8 cellular contexts compared by ENCODE assay signal in the genomic region with DNA sequence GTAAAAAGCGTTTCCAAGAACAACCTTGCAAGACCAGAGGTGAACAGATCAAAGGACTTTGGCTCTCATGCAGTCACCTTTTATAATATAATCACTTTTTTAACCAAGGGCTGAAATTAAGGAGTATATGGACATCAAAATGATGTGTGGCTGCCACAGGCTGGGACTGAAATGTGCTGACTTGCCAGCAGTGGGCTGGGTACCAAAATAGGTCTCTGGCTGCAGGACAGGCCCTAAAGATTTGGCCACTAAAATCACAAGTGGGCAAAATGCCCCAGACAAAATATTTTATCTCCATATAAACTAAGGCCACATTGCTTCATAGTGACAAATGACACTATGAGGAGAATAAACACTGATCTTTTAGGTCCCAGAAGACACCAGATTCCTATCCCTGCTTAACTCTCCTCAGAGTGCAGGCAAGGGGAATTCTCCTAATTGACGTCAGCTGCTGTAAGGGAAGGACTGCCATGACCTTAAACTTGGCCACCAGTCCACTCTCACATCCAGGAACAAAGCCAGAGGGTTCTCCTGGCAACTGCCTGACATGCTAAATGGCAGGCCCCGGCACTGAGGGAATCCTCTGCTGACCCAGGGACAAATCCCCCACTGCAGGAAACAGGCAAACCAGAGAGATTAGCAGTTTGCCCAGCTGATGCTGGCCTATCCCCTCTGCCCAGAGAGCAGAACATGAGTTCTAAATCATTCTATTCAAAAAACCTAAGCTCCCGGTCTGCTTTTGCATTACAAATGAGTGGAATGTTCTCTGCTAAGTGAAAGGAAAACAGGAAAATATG.
A peak's percentile ranks its signal among the peaks of the same experiment; 100 is the strongest.
DNase-seq lines count a peak whose midpoint lies in the region; FAIRE-seq and TF ChIP-seq lines count a peak whose summit lies in the region.

No MANE protein-coding gene starts in this region.

- H3K79me1 ChIP-seq in H1 (ENCODE audit: low read depth, low read length): no peaks in the 10 kb centered on the region

- no peak overlapping the region for H2AK5ac ChIP-seq in H1 (ENCODE audit: low read depth, low read length)

- no peak overlapping the region for H2AFZ ChIP-seq in H1 (ENCODE audit: low read length)

- H3K27ac ChIP-seq in H1 (ENCODE audit: low read depth, low read length) (peak overlapping the region; percentile 54; the same call in 1 of the 2 replicates), tibial artery (peak overlapping the region; percentile 18 to 54)

- no peak overlapping the region for H4K91ac ChIP-seq in H1 (replicated peaks; ENCODE audit: insufficient read length, low read length)

- H2BK15ac ChIP-seq in H1 (ENCODE audit: low read length): no peak overlapping the region

- no peaks in the 10 kb centered on the region; a peak in 2 of 8 replicates for H3K36me3 ChIP-seq in H1 (ENCODE audit: control insufficient read depth in 2 of 4, insufficient read depth in 4 of 4, low read length in 3 of 4)
- peaks cover 0 to 6% (median 0%) of the 10 kb centered on the region in 3 donors for H3K36me3 ChIP-seq in tibial artery

- 43% methylated on average over 4 of the region's 4 CpGs; no CpG with 5 or more reads in 1 of the 2 experiments for WGBS in H1 (ENCODE audit: extremely low coverage in 1 of 2, insufficient coverage in 1 of 2, insufficient read length in 1 of 2, insufficient replicate concordance in 2 of 2, low coverage in 1 of 2, low lambda C conversion rate in 2 of 2, missing lambda C conversion rate in 1 of 2), 2 experiments

- CTCF ChIA-PET in H1 (lab: Charles Lee; ENCODE audit: partially characterized antibody): no interaction called here

- H3K4me3 ChIP-seq in H1 (ENCODE audit: extremely low read depth in 1 of 4, insufficient read depth in 2 of 4, low read depth in 3 of 4, low read length in 4 of 4) (no peak overlapping the region), tibial artery (peak overlapping the region; percentile 5 to 8)

- no peak for TF ChIP-seq EP300 in H1 (IDR thresholded peaks at IDR 0.05; ENCODE audit: borderline replicate concordance in 1 of 2, low read depth in 2 of 2, low read length in 2 of 2)

- no peak overlapping the region for H2BK20ac ChIP-seq in H1 (ENCODE audit: low read length)

- peak overlapping the region; percentile 28; the same call in 1 of the 2 replicates for H2BK12ac ChIP-seq in H1 (ENCODE audit: low read depth, low read length)

- peak overlapping the region; percentile 55 for H2BK5ac ChIP-seq in H1 (ENCODE audit: low read depth, low read length)

- H3K9me3 ChIP-seq in H1 (ENCODE audit: insufficient read depth in 2 of 2, low read depth in 1 of 2, low read length in 1 of 2) (no peaks in the 10 kb centered on the region), tibial artery (no peaks in the 10 kb centered on the region)

- H3K27me3 ChIP-seq in H1 (replicated peaks in 1 of 4; ENCODE audit: control insufficient read depth in 3 of 4, extremely low read depth in 1 of 4, insufficient read depth in 3 of 4, low read length in 3 of 4) (no peaks in the 10 kb centered on the region), tibial artery (no peaks in the 10 kb centered on the region)

- DNase-seq in NCI-H69 (lab: John Stamatoyannopoulos, UW): peak; percentile 66
- peak in 1 of 2 experiments; percentile 50 for DNase-seq in H1 (ENCODE audit: low read depth in 1 of 2, low spot score in 2 of 2)
- DNase-seq in medulla oblongata (ENCODE audit: extremely low spot score): peak; percentile 88
- peak; percentile 70 to 88 for DNase-seq in tibial artery
- DNase-seq in SW480 (ENCODE audit: low spot score): no peak
- DNase-seq in GM12891 (ENCODE audit: insufficient read length, low spot score): no peak
- DNase-seq in activated effector memory CD4-positive, alpha-beta T cell treated with anti-CD3 and anti-CD28 coated beads, Interleukin-2, amount 50 U/mL, for 16 hours: no peak
- no peak for DNase-seq in activated naive CD4-positive, alpha-beta T cell (lab: John Stamatoyannopoulos, UW)

- H2BK120ac ChIP-seq in H1 (replicated peaks; ENCODE audit: low read depth, low read length): no peak overlapping the region

- H3K56ac ChIP-seq in H1 (replicated peaks; ENCODE audit: insufficient read length, low read depth, low read length): no peak overlapping the region

- no peak overlapping the region for H3K9ac ChIP-seq in H1 (replicated peaks in 1 of 4; ENCODE audit: extremely low read depth in 1 of 4, low read depth in 3 of 4, low read length in 3 of 4)

- TF ChIP-seq POLR2A in H1 (IDR thresholded peaks at IDR 0.05; ENCODE audit: control extremely low read depth in 1 of 2, low read depth in 2 of 2, low read length in 2 of 2) (no peak), GM12891 (IDR thresholded peaks at IDR 0.05; ENCODE audit: low read depth, low read length) (no peak)

- POLR2A ChIA-PET in H1 (lab: Charles Lee; ENCODE audit: partially characterized antibody): interaction anchor here (1.3 kb wide), 1 partner anchor 156 kb away, joined by 3 read pairs; the partner anchor contains the start of gene PPP3CA

- no peak overlapping the region for H3K18ac ChIP-seq in H1 (ENCODE audit: extremely low read depth, low read length)

- no peak overlapping the region for H3K4ac ChIP-seq in H1 (replicated peaks; ENCODE audit: insufficient read length, low read depth, low read length)

- no peak for TF ChIP-seq CTCF in H1 (IDR thresholded peaks at IDR 0.05; ENCODE audit: control extremely low read depth in 1 of 3, insufficient read depth in 1 of 3, low read depth in 1 of 3, low read length in 3 of 3)
- TF ChIP-seq CTCF in tibial artery (IDR thresholded peaks at IDR 0.05): no peak

- H3K23ac ChIP-seq in H1 (ENCODE audit: insufficient read length): no peak overlapping the region

- H3K79me2 ChIP-seq in H1 (ENCODE audit: control insufficient read depth in 1 of 2, insufficient read depth in 2 of 2, low read length in 2 of 2): peaks cover 0 to 19% of the 10 kb centered on the region in 2 experiments; a peak in 2 of 4 replicates

- H3K4me1 ChIP-seq in H1 (replicated peaks in 1 of 4; ENCODE audit: control insufficient read depth in 3 of 4, insufficient read depth in 4 of 4, low read length in 3 of 4) (peaks cover 3 to 13% (median 10%) of the 10 kb centered on the region in 4 experiments; a peak in 5 of 7 replicates), tibial artery (peaks cover 0 to 21% (median 13%) of the 10 kb centered on the region in 4 donors)

- no peak overlapping the region for H3K14ac ChIP-seq in H1 (ENCODE audit: insufficient read length)

- TF ChIP-seq RAD21 in H1 (IDR thresholded peaks at IDR 0.05 in 1 of 2, conservative IDR thresholded peaks at IDR 0.05 in 1 of 2; ENCODE audit: low read depth in 2 of 2, low read length in 2 of 2): 0 out of 4 replicates have a peak, but pooled peaks of 1 of the 2 experiments have one; percentile 3

- no peak overlapping the region for H4K5ac ChIP-seq in H1 (ENCODE audit: insufficient read length, low read depth, low read length)

- peak overlapping the region; percentile 8 to 9; a peak in 2 of 4 replicates for H3K4me2 ChIP-seq in H1 (ENCODE audit: insufficient read depth in 1 of 2, low read depth in 2 of 2, low read length in 2 of 2)

- H4K20me1 ChIP-seq in H1 (replicated peaks in 1 of 2; ENCODE audit: control insufficient read depth in 1 of 2, insufficient read depth in 2 of 2, low read length in 2 of 2): no peaks in the 10 kb centered on the region

- no peak overlapping the region for H4K8ac ChIP-seq in H1 (ENCODE audit: extremely low read depth, insufficient read depth, low read length)

- no peaks in the 10 kb centered on the region for H3K23me2 ChIP-seq in H1 (ENCODE audit: low read depth, low read length)

- intact Hi-C loops in tibial artery (cut with DNase I; ENCODE audit: low total_unique reads): no loop called here

- FAIRE-seq in H1 (lab: Jason Lieb, UNC) (no peak), GM12891 (lab: Jason Lieb, UNC) (no peak)

TF ChIP-seq in H1, 55 proteins besides CTCF, POLR2A, EP300 and RAD21 (continues in another document):
- TF ChIP-seq JUN (IDR thresholded peaks at IDR 0.05; ENCODE audit: low read depth, low read length) (no peak), BRCA1 (IDR thresholded peaks at IDR 0.05; ENCODE audit: low read depth, low read length) (no peak), BACH1 (IDR thresholded peaks at IDR 0.05; ENCODE audit: low read length) (no peak), TCF12 (IDR thresholded peaks at IDR 0.05; ENCODE audit: low read depth, low read length) (no peak), TBP (IDR thresholded peaks at IDR 0.05; ENCODE audit: low read depth, low read length) (no peak), FOSL1 (IDR thresholded peaks at IDR 0.05; ENCODE audit: insufficient read depth, low read depth, low read length) (no peak), GABPA (IDR thresholded peaks at IDR 0.05; ENCODE audit: borderline replicate concordance, insufficient read depth, low read length) (no peak), TEAD4 (IDR thresholded peaks at IDR 0.05; ENCODE audit: low read depth, low read length) (0 out of 2 replicates have a peak, but pooled peaks have one; percentile 15), ASH2L (IDR thresholded peaks at IDR 0.05; ENCODE audit: low read length) (peak; percentile 59), HDAC2 (IDR thresholded peaks at IDR 0.05; ENCODE audit: borderline replicate concordance in 1 of 2, low read depth in 2 of 2, low read length in 2 of 2) (no peak), CTBP2 (IDR thresholded peaks at IDR 0.05; ENCODE audit: borderline replicate concordance, insufficient read depth, insufficient read length, low read length) (no peak), HDAC6 (IDR thresholded peaks at IDR 0.05; ENCODE audit: low read depth, low read length) (no peak)

TF ChIP-seq in GM12891, 5 proteins besides CTCF, POLR2A, EP300 and RAD21:
- TF ChIP-seq PAX5 (IDR thresholded peaks at IDR 0.05; ENCODE audit: insufficient read depth, low read length, severe bottlenecking) (no peak), POU2F2 (IDR thresholded peaks at IDR 0.05; ENCODE audit: low read depth, low read length) (no peak), SPI1 (IDR thresholded peaks at IDR 0.05; ENCODE audit: low read depth, low read length) (no peak), TAF1 (IDR thresholded peaks at IDR 0.05; ENCODE audit: low read depth, low read length) (no peak), POLR2AphosphoS5 (IDR thresholded peaks at IDR 0.05; ENCODE audit: low read depth, low read length) (no peak)

Comparison
In these comparisons a context has a peak if more than half of its experiments do, and no peak if none do; other contexts are left out.
1. DNase-seq: peak in NCI-H69 (single experiment), medulla oblongata (single experiment) and tibial artery (2 of 2); none in SW480 (single experiment), GM12891 (single experiment), activated effector memory CD4-positive, alpha-beta T cell treated with anti-CD3 and anti-CD28 coated beads, Interleukin-2, amount 50 U/mL, for 16 hours (single experiment) and activated naive CD4-positive, alpha-beta T cell (0 of 4).
2. H3K4me3 ChIP-seq: peak in tibial artery (2 of 2); none in H1 (0 of 4).